Comparison of ENCODE assay signal across 8 cellular contexts in genomic region chr7:54773472-54774399, GRCh38. TPM values are rescaled to one million over a fixed set of nuclear protein-coding genes. Genes with fewer than 3 reads are reported as not detected.
DNase-seq lines count a peak whose midpoint lies in the region; ATAC-seq and TF ChIP-seq lines count a peak whose summit lies in the region.

No MANE protein-coding gene starts in this region.

- DNase-seq in DMS53 (lab: John Stamatoyannopoulos, UW) (peak; percentile 94), RPMI8226 (peak; percentile 83), foreskin melanocyte (peak; percentile 54), osteoblast (ENCODE audit: insufficient read length, low spot score, missing footprints) (peak; percentile 47)
- peak; percentile 41 for DNase-seq in activated gamma-delta T cell treated with anti-CD3 and anti-CD28 coated beads, Interleukin-2, amount 50 U/mL, for 16 hours (ENCODE audit: low read depth)

- peak; percentile 92 for TF ChIP-seq CTCF in LNCAP (IDR thresholded peaks at IDR 0.05)
- peak; percentile 82 for TF ChIP-seq CTCF in osteoblast (IDR thresholded peaks at IDR 0.05; ENCODE audit: extremely low read depth, low read depth, low read length)

- peak overlapping the region; percentile 66 for H3K4me3 ChIP-seq in osteoblast (ENCODE audit: insufficient read depth, low read length)
- H3K4me3 ChIP-seq in thymus (ENCODE audit: low read length), result peak overlapping the region; percentile 35

- peak overlapping the region; percentile 90 for H3K4me2 ChIP-seq in osteoblast (ENCODE audit: insufficient read depth, low read length)

- WGBS in thymus, result 28% methylated on average over 18 of the region's 18 CpGs

- H3K9me3 ChIP-seq in osteoblast (ENCODE audit: low read depth, low read length) (no peaks in the 10 kb centered on the region), thymus (ENCODE audit: control insufficient read depth) (no peaks in the 10 kb centered on the region)

- peaks cover 6% of the 10 kb centered on the region for H3K4me1 ChIP-seq in osteoblast (ENCODE audit: insufficient read depth, low read length)
- no peaks in the 10 kb centered on the region for H3K4me1 ChIP-seq in thymus (ENCODE audit: control insufficient read depth, insufficient read depth, low read length)

- H3K79me2 ChIP-seq in osteoblast (ENCODE audit: insufficient read depth, low read length), result no peaks in the 10 kb centered on the region

- H3K27me3 ChIP-seq in osteoblast (ENCODE audit: insufficient read depth, low read length) (no peaks in the 10 kb centered on the region), thymus (ENCODE audit: control insufficient read depth, insufficient read depth) (no peaks in the 10 kb centered on the region)

- H4K20me1 ChIP-seq in osteoblast (ENCODE audit: insufficient read depth, low read length), result no peaks in the 10 kb centered on the region

- H2AFZ ChIP-seq in osteoblast (ENCODE audit: low read length), result peak overlapping the region; percentile 90

- peak; percentile 81 for ATAC-seq in GM21786 (IDR thresholded peaks at IDR 0.05; ENCODE audit: unreplicated experiment)

- H3K36me3 ChIP-seq in osteoblast (ENCODE audit: insufficient read depth, low read length) (no peaks in the 10 kb centered on the region), thymus (ENCODE audit: control insufficient read depth, insufficient read depth) (no peaks in the 10 kb centered on the region)

- peak overlapping the region; percentile 64 for H3K27ac ChIP-seq in osteoblast (ENCODE audit: low read depth, low read length)
- H3K27ac ChIP-seq in thymus (ENCODE audit: low read depth), result no peak overlapping the region

RNA-seq across cellular contexts. Expression of gene SEC61G, which starts 14.7 kb away (rescaled TPM):
- total RNA-seq in osteoblast, result 138 and 203 TPM in 2 replicates
- 357 TPM for polyA plus RNA-seq in thymus

Comparison
In these comparisons a context has a peak if more than half of its experiments do, and no peak if none do; other contexts are left out.
1. DNase-seq: peak in every context shown above with its lines; median percentile 94 in DMS53; 83 in RPMI8226; 54 in foreskin melanocyte; 47 in osteoblast; 41 in activated gamma-delta T cell treated with anti-CD3 and anti-CD28 coated beads, Interleukin-2, amount 50 U/mL, for 16 hours.